1 cellular context compared by ENCODE assay signal in genomic region chr12:69476276-69477017, GRCh38.
TF ChIP-seq lines count a peak whose summit lies in the region.

No MANE protein-coding gene starts in this region.

TF ChIP-seq in GM23338, 12 proteins besides CTCF, POLR2A, EP300 and RAD21 (continued from another document):
- TF ChIP-seq ZNF462 (CRISPR knock-in tag; IDR thresholded peaks at IDR 0.05) (no peak), ZNF331 (CRISPR knock-in tag; IDR thresholded peaks at IDR 0.05; ENCODE audit: low read depth) (no peak)
TF ChIP-seq in GM23338: peak in this region for 0.
